7 cellular contexts compared by ENCODE assay signal in the genomic region with DNA sequence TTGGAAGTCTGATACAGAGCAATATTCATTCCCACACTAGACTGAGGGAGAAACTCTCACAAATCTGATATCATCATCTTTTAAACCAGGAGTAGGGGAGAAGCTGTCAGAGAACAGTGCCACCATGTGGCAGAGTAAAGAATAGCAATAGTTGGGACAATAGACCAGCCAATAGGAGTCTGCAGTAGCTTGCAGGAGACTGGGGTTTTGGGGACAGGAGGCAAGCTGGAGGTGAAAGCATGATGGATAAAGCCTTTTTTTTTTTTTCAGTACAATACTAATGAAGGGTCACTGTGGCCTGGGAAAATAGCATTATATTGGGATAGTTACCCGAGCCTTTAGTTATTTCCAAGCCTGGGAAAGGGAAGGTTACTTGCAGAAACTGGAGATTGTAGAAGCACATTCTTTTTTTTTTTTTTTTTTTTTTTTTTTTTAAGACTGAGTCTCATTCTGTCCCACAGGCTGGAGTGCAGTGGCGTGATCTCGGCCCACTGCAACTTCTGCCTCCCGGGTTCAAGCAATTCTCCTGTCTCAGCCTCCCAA.
DNase-seq lines count a peak whose midpoint lies in the region; ATAC-seq, FAIRE-seq and TF ChIP-seq lines count a peak whose summit lies in the region.

No MANE protein-coding gene starts in this region.

- WGBS in heart left ventricle, 4 donors = 44 to 72% (median 66%) methylated on average over 4 of the region's 4 CpGs

- no peaks in the 10 kb centered on the region for H3K9me3 ChIP-seq in heart left ventricle

- no peak overlapping the region for H3K27ac ChIP-seq in heart left ventricle

- DNase-seq in GM12891 (ENCODE audit: insufficient read length, low spot score) = peak; percentile 28
- DNase-seq in MV-4-11 (lab: John Stamatoyannopoulos, UW) = peak; percentile 70
- peak; percentile 39 for DNase-seq in SKM-1 (lab: John Stamatoyannopoulos, UW; ENCODE audit: unreplicated experiment)
- DNase-seq in activated naive CD8-positive, alpha-beta T cell treated with anti-CD3 and anti-CD28 coated beads for 36 hours = peak; percentile 63
- DNase-seq in heart left ventricle = peak in 3 of 5 donors; percentile 26 to 46 (median 44)
- peak; percentile 22 for DNase-seq in retinal pigment epithelial cell (ENCODE audit: low read depth)

- H3K4me1 Mint-ChIP-seq in activated naive CD8-positive, alpha-beta T cell treated with anti-CD3 and anti-CD28 coated beads for 36 hours = peaks cover 12% of the 10 kb centered on the region

- peak; percentile 91 for FAIRE-seq in GM12891 (lab: Jason Lieb, UNC)

- no peak overlapping the region for H3K4me3 ChIP-seq in heart left ventricle
- H3K4me3 ChIP-seq in retinal pigment epithelial cell (ENCODE audit: low read length) = no peak overlapping the region

- peak; percentile 95 for ATAC-seq in HG02610 (IDR thresholded peaks at IDR 0.05; ENCODE audit: unreplicated experiment)
- peak; percentile 37 to 88 (median 87) for ATAC-seq in heart left ventricle

- no peak overlapping the region for H3K4me3 Mint-ChIP-seq in activated naive CD8-positive, alpha-beta T cell treated with anti-CD3 and anti-CD28 coated beads for 36 hours

- H3K4me1 ChIP-seq in heart left ventricle = no peaks in the 10 kb centered on the region

- no peaks in the 10 kb centered on the region for H3K9me3 Mint-ChIP-seq in activated naive CD8-positive, alpha-beta T cell treated with anti-CD3 and anti-CD28 coated beads for 36 hours

- H3K27ac Mint-ChIP-seq in activated naive CD8-positive, alpha-beta T cell treated with anti-CD3 and anti-CD28 coated beads for 36 hours = no peak overlapping the region

- TF ChIP-seq CTCF in heart left ventricle (IDR thresholded peaks at IDR 0.05) (peak; percentile 70 to 90 (median 82)), retinal pigment epithelial cell (conservative IDR thresholded peaks at IDR 0.05; ENCODE audit: low read depth, low read length) (peak; percentile 85)

- intact Hi-C loops in heart left ventricle (cut with DNase I) = loop anchor here (1.0 to 10.0 kb wide), 8 partner anchors 45 to 440 kb away; no protein-coding TSS in a partner anchor

- H3K27me3 Mint-ChIP-seq in activated naive CD8-positive, alpha-beta T cell treated with anti-CD3 and anti-CD28 coated beads for 36 hours = peaks cover 3% of the 10 kb centered on the region

- H3K36me3 Mint-ChIP-seq in activated naive CD8-positive, alpha-beta T cell treated with anti-CD3 and anti-CD28 coated beads for 36 hours = no peaks in the 10 kb centered on the region

- TF ChIP-seq POLR2A in GM12891 (IDR thresholded peaks at IDR 0.05; ENCODE audit: low read depth, low read length) (no peak), heart left ventricle (IDR thresholded peaks at IDR 0.05) (no peak)

- peaks cover 0 to 10% (median 0%) of the 10 kb centered on the region in 9 donors for H3K27me3 ChIP-seq in heart left ventricle

- H3K36me3 ChIP-seq in heart left ventricle = no peaks in the 10 kb centered on the region

TF ChIP-seq in GM12891, 5 proteins besides CTCF, POLR2A, EP300 and RAD21:
- TF ChIP-seq PAX5 (IDR thresholded peaks at IDR 0.05; ENCODE audit: insufficient read depth, low read length, severe bottlenecking) (no peak), SPI1 (IDR thresholded peaks at IDR 0.05; ENCODE audit: low read depth, low read length) (no peak), TAF1 (IDR thresholded peaks at IDR 0.05; ENCODE audit: low read depth, low read length) (no peak), POLR2AphosphoS5 (IDR thresholded peaks at IDR 0.05; ENCODE audit: low read depth, low read length) (no peak), POU2F2 (IDR thresholded peaks at IDR 0.05; ENCODE audit: low read depth, low read length) (no peak)
